3 cellular contexts compared by ENCODE assay signal in the genomic region with DNA sequence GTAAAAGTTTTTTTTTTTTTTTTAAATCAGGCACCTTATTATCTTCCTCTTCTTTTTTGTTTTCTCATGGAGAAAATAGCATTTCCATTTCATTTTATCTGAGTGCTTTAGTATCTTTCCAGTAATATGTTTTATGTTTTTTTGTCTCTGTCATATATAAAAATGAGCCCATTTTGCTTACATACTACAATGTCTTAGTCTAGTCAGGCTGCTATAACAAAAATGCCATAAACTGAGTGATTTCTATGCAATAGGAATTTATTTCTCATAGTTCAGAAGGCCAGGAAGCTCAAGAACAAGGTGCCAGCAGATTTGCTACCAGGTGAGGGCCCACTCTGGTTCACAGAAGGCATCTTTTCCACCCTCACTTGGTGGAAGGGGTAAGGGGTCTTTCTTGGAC.
TF ChIP-seq lines count a peak whose summit lies in the region.

No MANE protein-coding gene starts in this region.

TF ChIP-seq in HepG2, 621 proteins besides CTCF, POLR2A, EP300 and RAD21:
- peak; percentile 92 for TF ChIP-seq ZNF12 (CRISPR knock-in tag; IDR thresholded peaks at IDR 0.05)
- TF ChIP-seq NR2C2 (CRISPR knock-in tag; IDR thresholded peaks at IDR 0.05; ENCODE audit: borderline replicate concordance): no peak
- no peak for TF ChIP-seq U2AF2 (IDR thresholded peaks at IDR 0.05; ENCODE audit: low read depth, low read length)
- TF ChIP-seq MAZ (IDR thresholded peaks at IDR 0.05; ENCODE audit: borderline replicate concordance, low read depth, low read length): no peak
- TF ChIP-seq MAZ (CRISPR knock-in tag; IDR thresholded peaks at IDR 0.05; ENCODE audit: low read depth): no peak
- TF ChIP-seq DRAP1 (CRISPR knock-in tag; IDR thresholded peaks at IDR 0.05): no peak
TF ChIP-seq in HepG2: peak in this region for 1.

TF ChIP-seq in K562, 482 proteins besides CTCF, POLR2A, EP300 and RAD21:
- TF ChIP-seq BRD9 (IDR thresholded peaks at IDR 0.05; ENCODE audit: low read depth, partially characterized antibody) (no peak), ZNF12 (CRISPR knock-in tag; IDR thresholded peaks at IDR 0.05) (peak; percentile 77; the same call in 1 of the 2 replicates)

TF ChIP-seq in GM23338, 12 proteins besides CTCF, POLR2A, EP300 and RAD21:
- no peak for TF ChIP-seq JUNB (IDR thresholded peaks at IDR 0.05; ENCODE audit: unreplicated experiment)
